2 cellular contexts compared by ENCODE assay signal in genomic region chr5:141389153-141390042, GRCh38.
TF ChIP-seq lines count a peak whose summit lies in the region.

No MANE protein-coding gene starts in this region.

TF ChIP-seq in liver, 16 proteins besides CTCF, POLR2A, EP300 and RAD21:
- TF ChIP-seq JUND (IDR thresholded peaks at IDR 0.05) (no peak), MAX (IDR thresholded peaks at IDR 0.05) (no peak), YY1 (IDR thresholded peaks at IDR 0.05) (no peak), SP1 (IDR thresholded peaks at IDR 0.05) (no peak), FOXA1 (IDR thresholded peaks at IDR 0.05) (no peak)
TF ChIP-seq in liver: peak in this region for 0.

TF ChIP-seq in HepG2, 621 proteins besides CTCF, POLR2A, EP300 and RAD21:
- TF ChIP-seq MAF1 (CRISPR knock-in tag; IDR thresholded peaks at IDR 0.05; ENCODE audit: borderline replicate concordance): no peak
- no peak for TF ChIP-seq KLF15 (CRISPR knock-in tag; IDR thresholded peaks at IDR 0.05; ENCODE audit: borderline replicate concordance)
- no peak for TF ChIP-seq NCOR1 (IDR thresholded peaks at IDR 0.05; ENCODE audit: borderline replicate concordance, low read length)
- no peak for TF ChIP-seq KDM3A (CRISPR knock-in tag; IDR thresholded peaks at IDR 0.05; ENCODE audit: low read depth)
- no peak for TF ChIP-seq TCF12 (IDR thresholded peaks at IDR 0.05)
- no peak for TF ChIP-seq TCF12 (CRISPR knock-in tag; IDR thresholded peaks at IDR 0.05)
- TF ChIP-seq ZNF263 (CRISPR knock-in tag; IDR thresholded peaks at IDR 0.05): no peak
